In genomic region chr1:24207395-24207687, GRCh38 we compare ENCODE assay signal across 8 cellular contexts. TPM values are rescaled to one million over a fixed set of nuclear protein-coding genes. Genes with fewer than 3 reads are reported as not detected.
DNase-seq lines count a peak whose midpoint lies in the region; ATAC-seq lines count a peak whose summit lies in the region.
"Not testable (repeated sequence)": the region's sequence is repeated elsewhere in the genome, so short reads cannot be mapped to it uniquely, and the experiment has no call there.
"Had no signal": no experiment of that assay in that cellular context is flagged by ENCODE, and none has a peak within 500 bp of the region (broad histone marks: within the 10 kb centered on the region; RNA-seq: fewer than 3 reads in every experiment).

No MANE protein-coding gene starts in this region.

- not testable (repeated sequence) for H3K9me3 ChIP-seq in right cardiac atrium (ENCODE audit: control insufficient read depth, low read length)

- 56% methylated on average over 9 of the region's 9 CpGs for WGBS in right cardiac atrium

- H3K27me3 ChIP-seq in right cardiac atrium (ENCODE audit: control insufficient read depth, insufficient read depth), result not testable (repeated sequence)

- intact Hi-C loops in left cardiac atrium (cut with DNase I); sciatic nerve (cut with DNase I): not testable (repeated sequence)
- intact Hi-C loops in right cardiac atrium (cut with DNase I), result loop anchor here in 1 of 4 donors (10.0 kb wide), 1 partner anchor 427 kb away; no protein-coding TSS in a partner anchor

- not testable (repeated sequence) for H3K4me1 ChIP-seq in right cardiac atrium (ENCODE audit: control insufficient read depth, insufficient read depth, low read length)

- not testable (repeated sequence) for H3K27ac ChIP-seq in right cardiac atrium (ENCODE audit: low read length)

- DNase-seq in left cardiac atrium, result peak; percentile 57
- DNase-seq in right cardiac atrium, result peak in 2 of 3 donors; percentile 40 to 66
- DNase-seq in lung microvascular endothelial cell (ENCODE audit: low read depth in 2 of 2), result peak; percentile 27 to 34
- DNase-seq in sciatic nerve (ENCODE audit: low spot score), result not testable (repeated sequence)

- ATAC-seq in left cardiac atrium (peak in 1 of 2 donors; percentile 7), right cardiac atrium (peak in 1 of 2 donors; percentile 71), sciatic nerve (peak; percentile 54)

- not testable (repeated sequence) for H3K4me3 ChIP-seq in right cardiac atrium (ENCODE audit: low read length)

RNA-seq across cellular contexts. Expression of gene IFNLR1, which starts 20.3 kb away (rescaled TPM):
- total RNA-seq in left cardiac atrium, result 1 to 10 TPM; 4.0 to 5.9 TPM
- 1 to 10 TPM; 3.3 to 6.2 (median 5.9) TPM for total RNA-seq in right cardiac atrium
- 3.4 TPM for polyA plus RNA-seq in right cardiac atrium
- under 0.01 TPM in 1 of 2 replicates, not detected in the other for total RNA-seq in lung microvascular endothelial cell
- 0.49 TPM for total RNA-seq in sciatic nerve
- total RNA-seq: A172 had no signal
- polyA plus RNA-seq: AG04450, BJ, CD14-positive monocyte had no signal
